ENCODE assay signal across 34 cellular contexts in the genomic region with DNA sequence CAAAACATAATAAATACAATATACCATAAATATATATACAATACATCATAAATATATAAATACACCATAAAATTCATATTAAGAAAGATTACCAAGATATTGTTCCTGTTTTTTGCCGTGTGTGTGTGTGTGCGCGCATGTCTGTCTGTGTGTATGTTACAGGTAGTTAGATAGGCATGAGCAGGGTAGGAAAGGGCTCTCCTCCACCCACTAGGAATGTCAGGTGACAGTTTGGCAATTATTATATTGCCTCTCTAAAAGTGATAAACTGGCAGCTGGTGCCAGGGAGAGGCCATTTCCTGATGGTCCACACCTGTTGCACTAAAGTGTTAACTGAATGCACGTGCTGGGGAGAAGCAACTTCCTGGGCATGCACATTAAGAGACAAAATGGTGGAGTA.
"Had no signal": no experiment of that assay in that cellular context is flagged by ENCODE, and none has a peak within 500 bp of the region (broad histone marks: within the 10 kb centered on the region; RNA-seq: fewer than 3 reads in every experiment).

No MANE protein-coding gene starts in this region.

- FAIRE-seq: colon, endometrium, endothelial cell of umbilical vein, TTC549 had no signal

- H3K4me1 ChIP-seq: body of pancreas, esophagus squamous epithelium, heart right ventricle had no signal

- H3K4me3 ChIP-seq: body of pancreas, esophagus squamous epithelium, gastroesophageal sphincter, heart right ventricle, hepatocyte had no signal

- ATAC-seq: activated T-cell treated with anti-CD3 and anti-CD28 coated beads, Interleukin-2, amount 50 U/mL, for 72 hours; activated T-helper 17 cell treated with anti-CD3 and anti-CD28 coated beads, Interleukin-2, amount 50 U/mL, for 72 hours; body of pancreas; gastroesophageal sphincter; heart right ventricle; WTC11 had no signal

- H3K27me3 ChIP-seq: body of pancreas, esophagus squamous epithelium, gastroesophageal sphincter, heart right ventricle, hepatocyte had no signal

- H3K36me3 ChIP-seq: esophagus squamous epithelium, gastroesophageal sphincter, heart right ventricle had no signal

- DNase-seq: activated CD4-positive, alpha-beta memory T cell treated with anti-CD3 and anti-CD28 coated beads, Interleukin-2, amount 10 ng/mL, durations not matched to agents 7 days and 5 days; activated CD4-positive, alpha-beta T cell treated with anti-CD3 and anti-CD28 coated beads for 1 hour; activated CD4-positive, alpha-beta T cell treated with anti-CD3 and anti-CD28 coated beads for 4 hours; activated CD4-positive, alpha-beta T cell treated with anti-CD3 and anti-CD28 coated beads, Interleukin-2, amount 10 ng/mL, durations not matched to agents 7 days and 5 days; activated CD4-positive, alpha-beta T cell treated with anti-CD3 and anti-CD28 coated beads, Interleukin-2, amount 50 U/mL, for 4 hours; activated CD8-positive, alpha-beta memory T cell treated with anti-CD3 and anti-CD28 coated beads, Interleukin-2, amount 50 U/mL, for 48 hours; activated effector memory CD4-positive, alpha-beta T cell treated with Interleukin-2 at 50 U/mL for 16 hours; activated gamma-delta T cell treated with Interleukin-2 at 50 U/mL for 16 hours; activated naive CD4-positive, alpha-beta T cell treated with anti-CD3 and anti-CD28 coated beads, Interleukin-2, amount 50 U/mL, for 16 hours; activated naive CD4-positive, alpha-beta T cell treated with Interleukin-2 at 50 U/mL for 16 hours; activated T-cell treated with anti-CD3 and anti-CD28 coated beads for 4 hours; activated T-cell treated with anti-CD3 and anti-CD28 coated beads, Interleukin-2, amount 50 U/mL, for 24 hours; activated T-cell treated with anti-CD3 and anti-CD28 coated beads, Interleukin-2, amount 50 U/mL, for 72 hours; amniotic stem cell; aorta; body of pancreas; caudate nucleus; cortex of kidney; dermis blood vessel endothelial cell; effector CD4-positive, alpha-beta T cell; esophagus squamous epithelium; foreskin melanocyte; heart right ventricle; T-helper 2 cell had no signal

- H3K27ac ChIP-seq: body of pancreas, epithelial cell of prostate, esophagus squamous epithelium, gastroesophageal sphincter, heart right ventricle, hepatocyte, VCaP had no signal

- H3K9me3 ChIP-seq: body of pancreas, esophagus squamous epithelium, gastroesophageal sphincter, heart right ventricle had no signal
